8 cellular contexts compared by ENCODE assay signal in the genomic region with DNA sequence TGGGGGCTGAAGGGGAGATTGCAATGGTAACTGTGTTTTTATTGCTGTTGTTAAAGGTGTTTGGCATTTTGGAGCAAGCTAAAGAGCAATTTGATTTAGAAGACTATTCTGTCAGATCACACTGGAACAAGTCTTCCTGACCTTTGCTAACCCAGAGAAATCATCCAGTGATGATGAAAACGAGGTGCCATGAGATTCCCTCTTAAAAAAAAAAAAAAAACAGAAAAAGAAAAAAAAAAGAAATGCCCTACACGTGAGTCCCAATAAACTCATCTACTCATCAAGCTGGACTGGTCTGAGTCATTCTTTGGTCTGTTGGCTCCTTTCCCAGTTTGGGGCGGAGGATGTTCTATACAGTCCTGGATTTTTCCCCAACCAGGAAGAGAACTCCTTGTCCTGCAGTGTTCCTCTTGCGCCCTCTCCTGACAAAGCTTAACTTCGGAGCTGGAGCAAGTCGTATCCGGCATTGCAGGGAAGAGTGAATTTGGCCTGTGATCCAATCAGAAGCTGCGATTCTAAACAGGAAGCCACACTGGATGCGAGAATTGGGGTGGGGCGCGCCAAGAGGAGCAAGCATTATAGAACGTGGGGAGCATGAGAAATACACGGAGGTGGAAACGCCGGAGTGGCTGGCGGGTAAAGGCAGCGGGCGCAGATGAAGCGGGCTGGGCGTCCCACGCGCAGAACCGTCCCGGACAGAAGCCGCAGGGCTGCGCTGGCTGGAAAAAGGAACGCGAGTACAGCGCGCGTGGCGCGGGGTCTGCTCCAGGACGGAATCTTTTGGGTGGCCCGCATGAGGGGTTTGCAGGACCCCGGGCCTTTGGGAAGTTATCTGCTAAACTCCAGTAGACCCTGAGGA. TPM values are rescaled to one million over a fixed set of nuclear protein-coding genes. Genes with fewer than 3 reads are reported as not detected.
DNase-seq lines count a peak whose midpoint lies in the region; TF ChIP-seq lines count a peak whose summit lies in the region.

No MANE protein-coding gene starts in this region.

- intact Hi-C loops in cardiac septum (cut with DNase I), result loop anchor here (1.0 to 2.0 kb wide), 3 partner anchors 16 to 142 kb away; partner anchors contain the start of gene LDAF1

- H3K36me3 Mint-ChIP-seq in osteocyte (ENCODE audit: unreplicated experiment), result no peaks in the 10 kb centered on the region

- peaks cover 9% of the 10 kb centered on the region for H3K27me3 Mint-ChIP-seq in osteocyte (ENCODE audit: unreplicated experiment)

- no peaks in the 10 kb centered on the region for H3K9me3 Mint-ChIP-seq in osteocyte (ENCODE audit: unreplicated experiment)

- peaks cover 16% of the 10 kb centered on the region for H3F3A ChIP-seq in GM23248 (ENCODE audit: insufficient read depth)

- no peaks in the 10 kb centered on the region for H3K36me3 ChIP-seq in GM23248 (ENCODE audit: low read depth)
- H3K36me3 ChIP-seq in Peyer's patch, result no peaks in the 10 kb centered on the region
- H3K36me3 ChIP-seq in adipocyte (ENCODE audit: control insufficient read depth, insufficient read depth, low read length, severe bottlenecking), result no peaks in the 10 kb centered on the region

- H3K27ac ChIP-seq in GM23248 (peak overlapping the region; percentile 63), Peyer's patch (peak overlapping the region; percentile 66 to 89 (median 82))

- peak overlapping the region; percentile 92 for H3K4me3 Mint-ChIP-seq in osteocyte (ENCODE audit: unreplicated experiment)

- WGBS in GM23248 (ENCODE audit: low coverage in 1 of 2, low lambda C conversion rate in 2 of 2, missing lambda C conversion rate in 2 of 2), 2 experiments, result 1% methylated on average over 36 of the region's 36 CpGs

- no peaks in the 10 kb centered on the region for H4K20me1 ChIP-seq in GM23248 (ENCODE audit: insufficient read depth)

- H2AFZ ChIP-seq in GM23248, result peak overlapping the region; percentile 95

- peaks cover 27% of the 10 kb centered on the region for H3K4me1 ChIP-seq in GM23248 (ENCODE audit: insufficient read depth)
- peaks cover 0 to 10% (median 2%) of the 10 kb centered on the region in 4 donors for H3K4me1 ChIP-seq in Peyer's patch
- H3K4me1 ChIP-seq in adipocyte (ENCODE audit: control insufficient read depth, insufficient read depth, low read length), result peaks cover 32% of the 10 kb centered on the region

- peaks cover 28% of the 10 kb centered on the region for H3K4me1 Mint-ChIP-seq in osteocyte (ENCODE audit: unreplicated experiment)

- peak overlapping the region; percentile 85 for H3K9ac ChIP-seq in GM23248
- peak overlapping the region; percentile 84 for H3K9ac ChIP-seq in adipocyte (ENCODE audit: low read length)

- H3K9me3 ChIP-seq in GM23248 (ENCODE audit: low read depth), result no peaks in the 10 kb centered on the region
- no peaks in the 10 kb centered on the region for H3K9me3 ChIP-seq in Peyer's patch
- H3K9me3 ChIP-seq in adipocyte (ENCODE audit: control insufficient read depth, low read length), result no peaks in the 10 kb centered on the region

- H3K27me3 ChIP-seq in GM23248 (replicated peaks; ENCODE audit: insufficient read depth) (no peaks in the 10 kb centered on the region), Peyer's patch (no peaks in the 10 kb centered on the region), adipocyte (replicated peaks; ENCODE audit: control insufficient read depth, insufficient read depth, low read length) (no peaks in the 10 kb centered on the region)

- DNase-seq in GDM1 (lab: John Stamatoyannopoulos, UW) (peak; percentile 80), GM23248 (peak; percentile 100), Kasumi-1 (lab: John Stamatoyannopoulos, UW) (peak; percentile 81), Peyer's patch (peak; percentile 79 to 97 (median 88)), adipocyte (ENCODE audit: low read depth) (peak; percentile 100), cardiac septum (ENCODE audit: low spot score) (peak; percentile 91), osteocyte (ENCODE audit: extremely low spot score, unreplicated experiment) (peak; percentile 98)
- DNase-seq in effector CD8-positive, alpha-beta T cell (lab: John Stamatoyannopoulos, UW), result no peak

- TF ChIP-seq CTCF in Peyer's patch (IDR thresholded peaks at IDR 0.05) (peak in 5 of 6 experiments; percentile 36 to 96 (median 94)), osteocyte (IDR thresholded peaks at IDR 0.05) (peak; percentile 94)

- peak overlapping the region; percentile 86 for H3K27ac Mint-ChIP-seq in osteocyte (ENCODE audit: unreplicated experiment)

- H3K9me2 ChIP-seq in GM23248 (ENCODE audit: insufficient read depth), result no peaks in the 10 kb centered on the region

- in situ Hi-C loops in GM23248 (cut with MboI), result no loop called here

- peaks cover 12% of the 10 kb centered on the region; the same call in 1 of the 2 replicates for H3K79me2 ChIP-seq in GM23248 (ENCODE audit: insufficient read depth)

- peak overlapping the region; percentile 90 for H3K4me3 ChIP-seq in GM23248
- peak overlapping the region; percentile 56 to 84 (median 78) for H3K4me3 ChIP-seq in Peyer's patch
- H3K4me3 ChIP-seq in adipocyte (ENCODE audit: low read length), result peak overlapping the region; percentile 95

- H3K4me2 ChIP-seq in GM23248 (ENCODE audit: unreplicated experiment), result peak overlapping the region; percentile 89

- TF ChIP-seq POLR2A in Peyer's patch (IDR thresholded peaks at IDR 0.05), result peak in 1 of 2 donors; percentile 61

RNA-seq across cellular contexts. Expression of gene CRYM, which starts 22.4 kb away (rescaled TPM):
- not detected in 2 replicates for total RNA-seq in GM23248 (2014; rRNA removed; shearing (Covaris generic))
- polyA plus RNA-seq in GM23248 (2016; fragmentation: Nextera tagmentation; extraction: Ambion mirVana), result not detected in 2 replicates
- 10 to 100 TPM in 1 of 4 donors, 1 to 10 TPM in 2, not detected in 1; 6.4 to 11.6 (median 9.1) TPM for total RNA-seq in Peyer's patch
- 105 TPM for total RNA-seq in cardiac septum
- total RNA-seq in osteocyte, result not detected in 2 replicates
